In the genomic region with DNA sequence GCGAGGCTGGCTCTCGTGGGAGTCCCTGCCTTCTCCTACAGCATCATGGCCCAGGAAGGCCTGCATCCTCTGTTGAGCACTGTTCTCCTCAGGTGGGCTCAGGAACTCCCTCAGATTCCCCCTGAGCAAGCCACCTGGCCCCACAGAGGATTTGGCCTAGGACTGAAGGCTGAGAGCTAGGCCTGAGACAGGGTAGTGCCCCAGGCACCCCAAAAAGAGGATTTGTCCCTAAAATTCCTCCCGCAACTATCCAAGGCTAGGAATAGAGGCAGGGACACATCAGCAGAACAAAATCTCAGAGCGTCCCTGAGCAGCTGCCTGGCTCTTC, we compare ENCODE assay signal across 16 cellular contexts. TPM values are rescaled to one million over a fixed set of nuclear protein-coding genes. Genes with fewer than 3 reads are reported as not detected.
A peak's percentile ranks its signal among the peaks of the same experiment; 100 is the strongest.
DNase-seq lines count a peak whose midpoint lies in the region; ATAC-seq and TF ChIP-seq lines count a peak whose summit lies in the region.
"Had no signal": no experiment of that assay in that cellular context is flagged by ENCODE, and none has a peak within 500 bp of the region (broad histone marks: within the 10 kb centered on the region; RNA-seq: fewer than 3 reads in every experiment).

No MANE protein-coding gene starts in this region.

- H3K27me3 ChIP-seq in liver (ENCODE audit: control insufficient read depth in 4 of 4, insufficient read depth in 4 of 4, low read length in 3 of 4) (no peaks in the 10 kb centered on the region), Karpas-422 (ENCODE audit: low read length) (no peaks in the 10 kb centered on the region)

- H3K9me3 Mint-ChIP-seq in IgD-negative memory B cell = no peaks in the 10 kb centered on the region
- no peaks in the 10 kb centered on the region for H3K9me3 Mint-ChIP-seq in activated T-helper 17 cell treated with anti-CD3 and anti-CD28 coated beads, Interleukin-2, amount 50 U/mL, for 72 hours
- no peaks in the 10 kb centered on the region for H3K9me3 Mint-ChIP-seq in stimulated activated naive B cell treated with anti-CD40 and anti-IgM and Interleukin-4, amounts not matched to agents 10 μg/mL and 1 μg/mL and 100 μg/mL, for 72 hours
- H3K9me3 Mint-ChIP-seq: activated naive CD4-positive, alpha-beta T cell treated with anti-CD3 and anti-CD28 coated beads, Interleukin-2, amount 50 U/mL, for 24 hours; nephron had no signal

- ATAC-seq in activated T-helper 17 cell treated with anti-CD3 and anti-CD28 coated beads, Interleukin-2, amount 50 U/mL, for 72 hours (replicated peaks) = no peak
- no peak for ATAC-seq in stimulated activated naive B cell treated with anti-CD40 and anti-IgM and Interleukin-4, amounts not matched to agents 10 μg/mL and 1 μg/mL and 100 μg/mL, for 72 hours (replicated peaks)
- ATAC-seq in HG03095 (IDR thresholded peaks at IDR 0.05; ENCODE audit: unreplicated experiment) (no peak), left lobe of liver (no peak)

- H3K27ac Mint-ChIP-seq in IgD-negative memory B cell = peak overlapping the region in 2 of 3 donors; percentile 88 to 96
- H3K27ac Mint-ChIP-seq in activated T-helper 17 cell treated with anti-CD3 and anti-CD28 coated beads, Interleukin-2, amount 50 U/mL, for 72 hours = peak overlapping the region; percentile 23
- peak overlapping the region; percentile 83 for H3K27ac Mint-ChIP-seq in stimulated activated naive B cell treated with anti-CD40 and anti-IgM and Interleukin-4, amounts not matched to agents 10 μg/mL and 1 μg/mL and 100 μg/mL, for 72 hours
- H3K27ac Mint-ChIP-seq: activated naive CD4-positive, alpha-beta T cell treated with anti-CD3 and anti-CD28 coated beads, Interleukin-2, amount 50 U/mL, for 24 hours had no signal

- H3K27me3 Mint-ChIP-seq in IgD-negative memory B cell = no peaks in the 10 kb centered on the region
- peaks cover 9% of the 10 kb centered on the region for H3K27me3 Mint-ChIP-seq in activated T-helper 17 cell treated with anti-CD3 and anti-CD28 coated beads, Interleukin-2, amount 50 U/mL, for 72 hours
- H3K27me3 Mint-ChIP-seq in stimulated activated naive B cell treated with anti-CD40 and anti-IgM and Interleukin-4, amounts not matched to agents 10 μg/mL and 1 μg/mL and 100 μg/mL, for 72 hours = no peaks in the 10 kb centered on the region

- no peaks in the 10 kb centered on the region for H3K36me3 Mint-ChIP-seq in IgD-negative memory B cell
- no peaks in the 10 kb centered on the region for H3K36me3 Mint-ChIP-seq in activated T-helper 17 cell treated with anti-CD3 and anti-CD28 coated beads, Interleukin-2, amount 50 U/mL, for 72 hours (ENCODE audit: low read depth)
- H3K36me3 Mint-ChIP-seq in stimulated activated naive B cell treated with anti-CD40 and anti-IgM and Interleukin-4, amounts not matched to agents 10 μg/mL and 1 μg/mL and 100 μg/mL, for 72 hours = no peaks in the 10 kb centered on the region
- H3K36me3 Mint-ChIP-seq: activated naive CD4-positive, alpha-beta T cell treated with anti-CD3 and anti-CD28 coated beads, Interleukin-2, amount 50 U/mL, for 24 hours had no signal

- peak overlapping the region in 1 of 2 donors; percentile 33 for H3K9ac ChIP-seq in liver (ENCODE audit: low read depth in 1 of 2, low read length in 2 of 2)
- H3K9ac ChIP-seq in Karpas-422 (ENCODE audit: low read length) = no peak overlapping the region

- H3K4me1 ChIP-seq in liver (ENCODE audit: control insufficient read depth in 4 of 4, insufficient read depth in 4 of 4, low read length in 3 of 4) (peaks cover 26 to 77% (median 60%) of the 10 kb centered on the region in 4 donors), Karpas-422 (ENCODE audit: low read length) (peaks cover 10% of the 10 kb centered on the region)

- H2AFZ ChIP-seq in Karpas-422 (ENCODE audit: low read length) = no peak overlapping the region
- H2AFZ ChIP-seq: PC-9 had no signal

- no peak for TF ChIP-seq RAD21 in liver (IDR thresholded peaks at IDR 0.05)

- H3K4me1 Mint-ChIP-seq in IgD-negative memory B cell = peaks cover 17 to 25% (median 23%) of the 10 kb centered on the region in 3 donors
- no peaks in the 10 kb centered on the region for H3K4me1 Mint-ChIP-seq in activated T-helper 17 cell treated with anti-CD3 and anti-CD28 coated beads, Interleukin-2, amount 50 U/mL, for 72 hours
- peaks cover 22 to 39% of the 10 kb centered on the region in 2 donors for H3K4me1 Mint-ChIP-seq in stimulated activated naive B cell treated with anti-CD40 and anti-IgM and Interleukin-4, amounts not matched to agents 10 μg/mL and 1 μg/mL and 100 μg/mL, for 72 hours

- no peak for TF ChIP-seq CTCF in liver (IDR thresholded peaks at IDR 0.05; ENCODE audit: low read depth, low read length, missing input control)

- H3K27ac ChIP-seq in liver (ENCODE audit: low read depth in 1 of 2, low read length in 2 of 2) = peak overlapping the region; percentile 82 to 97
- H3K27ac ChIP-seq in Karpas-422 (ENCODE audit: low read length) = no peak overlapping the region
- H3K27ac ChIP-seq: PC-9, SK-N-MC had no signal

- no peaks in the 10 kb centered on the region for H3K9me2 ChIP-seq in Karpas-422 (replicated peaks; ENCODE audit: insufficient read depth, low read length)

- no peak overlapping the region for H3K4me3 Mint-ChIP-seq in IgD-negative memory B cell
- no peak overlapping the region for H3K4me3 Mint-ChIP-seq in activated T-helper 17 cell treated with anti-CD3 and anti-CD28 coated beads, Interleukin-2, amount 50 U/mL, for 72 hours
- H3K4me3 Mint-ChIP-seq in stimulated activated naive B cell treated with anti-CD40 and anti-IgM and Interleukin-4, amounts not matched to agents 10 μg/mL and 1 μg/mL and 100 μg/mL, for 72 hours = no peak overlapping the region
- H3K4me3 Mint-ChIP-seq: activated naive CD4-positive, alpha-beta T cell treated with anti-CD3 and anti-CD28 coated beads, Interleukin-2, amount 50 U/mL, for 24 hours; nephron had no signal

- H3K9me3 ChIP-seq in liver (ENCODE audit: control insufficient read depth in 4 of 4, low read length in 3 of 4) (no peaks in the 10 kb centered on the region), Karpas-422 (ENCODE audit: low read length) (no peaks in the 10 kb centered on the region)

- no peak overlapping the region for H3K4me2 ChIP-seq in Karpas-422 (ENCODE audit: low read depth, low read length, poor library complexity, severe bottlenecking)
- H3K4me2 ChIP-seq: PC-9 had no signal

- H3K79me2 ChIP-seq in Karpas-422 (ENCODE audit: low read length) = no peaks in the 10 kb centered on the region

- WGBS in liver = 54% methylated on average over 4 of the region's 4 CpGs

- no peaks in the 10 kb centered on the region; the same call in 1 of the 2 replicates for H4K20me1 ChIP-seq in Karpas-422 (ENCODE audit: insufficient read depth, low read depth, low read length)

- H3K36me3 ChIP-seq in liver (ENCODE audit: control insufficient read depth in 4 of 4, insufficient read depth in 3 of 4, low read depth in 1 of 4, low read length in 3 of 4) = no peaks in the 10 kb centered on the region
- H3K36me3 ChIP-seq in Karpas-422 (ENCODE audit: insufficient read depth, low read length) = no peaks in the 10 kb centered on the region

- H3K4me3 ChIP-seq in liver (ENCODE audit: low read depth in 1 of 3, low read length in 3 of 3) (no peak overlapping the region), Karpas-422 (ENCODE audit: low read length) (no peak overlapping the region)
- H3K4me3 ChIP-seq: PC-9, SK-N-MC had no signal

- no peak for DNase-seq in stimulated activated naive B cell treated with anti-CD40 and anti-IgM and Interleukin-4, amounts not matched to agents 10 μg/mL and 1 μg/mL and 100 μg/mL, for 72 hours
- no peak for DNase-seq in Karpas-422
- no peak for DNase-seq in left lobe of liver (ENCODE audit: low spot score)
- no peak for DNase-seq in NCI-H1105 (lab: John Stamatoyannopoulos, UW)
- DNase-seq: NCI-H2107 had no signal

TF ChIP-seq in liver, 16 proteins besides CTCF, POLR2A, EP300 and RAD21:
- no peak for TF ChIP-seq GABPA (IDR thresholded peaks at IDR 0.05 in 1 of 2, conservative IDR thresholded peaks at IDR 0.05 in 1 of 2)

RNA-seq across cellular contexts. Expression of a gene that starts 11.0 kb away (rescaled TPM):
- polyA plus RNA-seq in IgD-negative memory B cell = 207 TPM
- total RNA-seq in activated T-helper 17 cell treated with anti-CD3 and anti-CD28 coated beads, Interleukin-2, amount 50 U/mL, for 72 hours = 100 to 1,000 TPM; 125 to 174 TPM
- 10 to 100 TPM in 1 of 2 donors, 1 to 10 TPM in 1; 9.5 to 42.6 TPM for total RNA-seq in liver
- polyA plus RNA-seq in liver = 10 to 100 TPM; 22.1 to 27.3 TPM
- total RNA-seq in Karpas-422 (2014; rRNA removed; shearing (Covaris generic); ENCODE audit: low replicate concordance) = 4.8 and 7.3 TPM in 2 replicates
- total RNA-seq in left lobe of liver = 24.8 TPM

RNA-seq across cellular contexts. Expression of a gene that starts 41.7 kb away (rescaled TPM):
- polyA plus RNA-seq in IgD-negative memory B cell = not detected
- total RNA-seq in activated T-helper 17 cell treated with anti-CD3 and anti-CD28 coated beads, Interleukin-2, amount 50 U/mL, for 72 hours = not detected
- not detected for total RNA-seq in liver
- polyA plus RNA-seq in liver = not detected
- total RNA-seq in Karpas-422 (2014; rRNA removed; shearing (Covaris generic); ENCODE audit: low replicate concordance) = not detected in 2 replicates
- total RNA-seq in left lobe of liver = not detected
- total RNA-seq: H7, left ventricle myocardium superior, PC-9, renal cortical epithelial cell had no signal

RNA-seq across cellular contexts. Expression of a gene that starts 55.2 kb away (rescaled TPM):
- polyA plus RNA-seq in IgD-negative memory B cell (33.4 TPM), liver (10 to 100 TPM in 1 of 2 donors, 1 to 10 TPM in 1; 6.1 to 17.3 TPM)
- total RNA-seq in activated T-helper 17 cell treated with anti-CD3 and anti-CD28 coated beads, Interleukin-2, amount 50 U/mL, for 72 hours = 10 to 100 TPM; 31.7 to 37.2 TPM
- total RNA-seq in liver (10 to 100 TPM; 12.5 to 18.7 TPM), left lobe of liver (14.5 TPM)
- 37.3 and 72.6 TPM in 2 replicates for total RNA-seq in Karpas-422 (2014; rRNA removed; shearing (Covaris generic); ENCODE audit: low replicate concordance)

Comparison
In these comparisons a context has a peak if more than half of its experiments do, and no peak if none do; other contexts are left out.
1. H3K27ac Mint-ChIP-seq: peak in every context shown above with its lines; median percentile 92 in IgD-negative memory B cell; 83 in stimulated activated naive B cell treated with anti-CD40 and anti-IgM and Interleukin-4, amounts not matched to agents 10 μg/mL and 1 μg/mL and 100 μg/mL, for 72 hours; 23 in activated T-helper 17 cell treated with anti-CD3 and anti-CD28 coated beads, Interleukin-2, amount 50 U/mL, for 72 hours.